ENCODE assay signal across 30 cellular contexts in genomic region chr19:307111-307531, GRCh38. TPM values are rescaled to one million over a fixed set of nuclear protein-coding genes. Genes with fewer than 3 reads are reported as not detected.
"Had no signal": no experiment of that assay in that cellular context is flagged by ENCODE, and none has a peak within 500 bp of the region (broad histone marks: within the 10 kb centered on the region; RNA-seq: fewer than 3 reads in every experiment).

No MANE protein-coding gene starts in this region.

- H3K9me3 ChIP-seq: esophagus muscularis mucosa, ovary, right atrium auricular region, suprapubic skin, tibial artery had no signal

- H3K36me3 ChIP-seq: neural progenitor cell, ovary had no signal

- H3K27ac ChIP-seq: brain microvascular endothelial cell, esophagus muscularis mucosa, foreskin keratinocyte, neural progenitor cell, ovary, right atrium auricular region, suprapubic skin, tibial artery had no signal

- H3K4me2 ChIP-seq: neural progenitor cell, smooth muscle cell had no signal

- H2AFZ ChIP-seq: neural progenitor cell had no signal

- H3K27me3 ChIP-seq: brain microvascular endothelial cell, esophagus muscularis mucosa, foreskin keratinocyte, neural progenitor cell, ovary, right atrium auricular region, suprapubic skin, tibial artery had no signal

- H3K4me1 ChIP-seq: foreskin keratinocyte, neural progenitor cell, right atrium auricular region, suprapubic skin, tibial artery had no signal

- DNase-seq: activated CD4-positive, alpha-beta memory T cell treated with anti-CD3 and anti-CD28 coated beads for 36 hours; activated CD4-positive, alpha-beta T cell treated with anti-CD3 and anti-CD28 coated beads, Interleukin-2, amount 10 ng/mL, durations not matched to agents 24 days and 14 days; activated CD4-positive, CD25-positive, alpha-beta regulatory T cell treated with anti-CD3 and anti-CD28 coated beads, Interleukin-2, amount 50 U/mL, for 72 hours; activated CD8-positive, alpha-beta memory T cell treated with anti-CD3 and anti-CD28 coated beads, Interleukin-2, amount 50 U/mL, for 4 hours; activated gamma-delta T cell treated with Interleukin-2 at 50 U/mL for 16 hours; activated naive CD4-positive, alpha-beta T cell treated with anti-CD3 and anti-CD28 coated beads, Interleukin-2, amount 50 U/mL, for 16 hours; activated T-cell treated with anti-CD3 and anti-CD28 coated beads, Interleukin-2, amount 50 U/mL, for 1 hour; amniotic stem cell; brain microvascular endothelial cell; caudate nucleus; foreskin keratinocyte; left cardiac atrium; midbrain; ovary; stimulated activated CD4-positive, alpha-beta T cell treated with anti-CD3 and anti-CD28 coated beads, Interleukin-15, amount 100 ng/mL, for 24 hours; stimulated activated CD4-positive, alpha-beta T cell treated with anti-CD3 and anti-CD28 coated beads, Interleukin-2, amount 100 ng/mL, for 24 hours; stimulated activated naive CD4-positive, alpha-beta T cell; SW 1271; T-helper 9 cell; tibial artery had no signal

- ATAC-seq: foreskin keratinocyte; naive thymus-derived CD8-positive, alpha-beta T cell had no signal

- FAIRE-seq: astrocyte, islet of Langerhans, TTC549 had no signal

- H3K9ac ChIP-seq: neural progenitor cell had no signal

- H3K4me3 ChIP-seq: neural progenitor cell, ovary, smooth muscle cell, suprapubic skin, tibial artery had no signal

RNA-seq across cellular contexts. Expression of gene PLPP2, which starts 15.9 kb away (rescaled TPM):
- total RNA-seq: activated CD8-positive, alpha-beta memory T cell treated with anti-CD3 and anti-CD28 coated beads for 36 hours; naive thymus-derived CD8-positive, alpha-beta T cell had no signal
